Comparison of ENCODE assay signal across 16 cellular contexts in the genomic region with DNA sequence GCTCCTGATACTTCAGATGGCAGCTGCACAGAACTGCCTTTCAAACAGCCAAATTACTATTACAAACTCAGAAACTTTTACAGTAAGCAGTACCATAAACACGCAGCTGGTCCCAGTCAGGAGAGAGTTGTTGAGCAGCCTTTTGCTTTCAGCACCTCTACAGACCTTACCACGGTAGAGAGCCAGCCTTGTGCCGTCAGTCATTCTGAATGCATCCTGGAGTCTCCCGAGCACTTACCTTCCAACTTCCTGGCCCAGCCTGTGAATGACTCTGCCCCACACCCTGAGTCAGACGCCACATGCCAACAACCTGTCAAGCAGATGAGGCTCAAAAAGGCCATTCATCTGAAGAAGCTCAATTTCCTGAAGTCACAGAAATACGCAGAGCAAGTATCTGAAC. TPM values are rescaled to one million over a fixed set of nuclear protein-coding genes. Genes with fewer than 3 reads are reported as not detected.
A peak's percentile ranks its signal among the peaks of the same experiment; 100 is the strongest.
DNase-seq lines count a peak whose midpoint lies in the region; ATAC-seq, FAIRE-seq and TF ChIP-seq lines count a peak whose summit lies in the region.
"Had no signal": no experiment of that assay in that cellular context is flagged by ENCODE, and none has a peak within 500 bp of the region (broad histone marks: within the 10 kb centered on the region; RNA-seq: fewer than 3 reads in every experiment).

No MANE protein-coding gene starts in this region.

- H3K79me2 ChIP-seq in K562 (ENCODE audit: control insufficient read depth, insufficient read depth, low read length), result no peaks in the 10 kb centered on the region

- POLR2A ChIA-PET in K562 (lab: Yijun Ruan, JAX) (no interaction called here), WTC11 (lab: Charles Lee) (no interaction called here)

- in situ Hi-C loops in K562 (cut with MboI), result no loop called here

- H4K20me1 ChIP-seq in K562 (replicated peaks; ENCODE audit: control insufficient read depth, insufficient read depth, low read length), result no peaks in the 10 kb centered on the region

- H2AFZ ChIP-seq in K562 (ENCODE audit: low read depth, low read length), result no peak overlapping the region

- no peaks in the 10 kb centered on the region for H3K27me3 Mint-ChIP-seq in osteocyte (ENCODE audit: unreplicated experiment)
- no peaks in the 10 kb centered on the region for H3K27me3 Mint-ChIP-seq in WTC11 (ENCODE audit: low read depth)
- H3K27me3 Mint-ChIP-seq in T-helper 2 cell treated with Interferon-gamma antibody and Interleukin-4, amounts not matched to agents 5 μg/mL and 100 μg/mL, for 36 hours (ENCODE audit: low read depth), result no peaks in the 10 kb centered on the region

- H3K36me3 Mint-ChIP-seq in osteocyte (ENCODE audit: unreplicated experiment) (peaks cover 10% of the 10 kb centered on the region), WTC11 (peaks cover 14% of the 10 kb centered on the region)
- peaks cover 12% of the 10 kb centered on the region for H3K36me3 Mint-ChIP-seq in T-helper 2 cell treated with Interferon-gamma antibody and Interleukin-4, amounts not matched to agents 5 μg/mL and 100 μg/mL, for 36 hours (ENCODE audit: low read depth)

- no peak overlapping the region for H3K27ac ChIP-seq in K562 (ENCODE audit: extremely low read depth, low read depth, low read length)
- no peak overlapping the region for H3K27ac ChIP-seq in heart left ventricle
- H3K27ac ChIP-seq: BLaER1 treated with 17β-estradiol and CSF1 and Interleukin-3, amounts not matched to agents 10 nM and 100 nM had no signal

- no peak overlapping the region for H3K27ac Mint-ChIP-seq in osteocyte (ENCODE audit: unreplicated experiment)
- no peak overlapping the region for H3K27ac Mint-ChIP-seq in WTC11
- H3K27ac Mint-ChIP-seq in T-helper 2 cell treated with Interferon-gamma antibody and Interleukin-4, amounts not matched to agents 5 μg/mL and 100 μg/mL, for 36 hours, result no peak overlapping the region

- H3K9me1 ChIP-seq in K562 (ENCODE audit: control insufficient read depth, insufficient read depth, low read length), result no peaks in the 10 kb centered on the region

- no peak for ATAC-seq in K562
- peak in 3 of 4 donors; percentile 10 to 55 (median 29) for ATAC-seq in heart left ventricle
- ATAC-seq in WTC11, result no peak

- H3K4me3 ChIP-seq in K562 (no peak overlapping the region), heart left ventricle (no peak overlapping the region)
- H3K4me3 ChIP-seq: BLaER1 treated with 17β-estradiol and CSF1 and Interleukin-3, amounts not matched to agents 10 nM and 100 nM had no signal

- no peak for FAIRE-seq in K562 (lab: Jason Lieb, UNC)

- 64% methylated on average over 6 of the region's 6 CpGs for WGBS in K562 (ENCODE audit: insufficient coverage, low coverage, missing lambda C conversion rate)
- 32 to 48% (median 45%) methylated on average over 6 of the region's 6 CpGs for WGBS in heart left ventricle, 4 donors

- H3K27me3 ChIP-seq in K562 (ENCODE audit: control insufficient read depth in 2 of 2, insufficient read depth in 2 of 2, low read length in 2 of 2) (no peaks in the 10 kb centered on the region), heart left ventricle (no peaks in the 10 kb centered on the region)
- H3K27me3 ChIP-seq: BLaER1 treated with 17β-estradiol and CSF1 and Interleukin-3, amounts not matched to agents 10 nM and 100 nM had no signal

- H3K4me1 Mint-ChIP-seq in osteocyte (ENCODE audit: unreplicated experiment), result no peaks in the 10 kb centered on the region
- no peaks in the 10 kb centered on the region for H3K4me1 Mint-ChIP-seq in WTC11
- no peaks in the 10 kb centered on the region for H3K4me1 Mint-ChIP-seq in T-helper 2 cell treated with Interferon-gamma antibody and Interleukin-4, amounts not matched to agents 5 μg/mL and 100 μg/mL, for 36 hours (ENCODE audit: low read depth)

- TF ChIP-seq CTCF in K562 (IDR thresholded peaks at IDR 0.05 in 2 of 3, conservative IDR thresholded peaks at IDR 0.05 in 1 of 3; ENCODE audit: insufficient read depth in 2 of 3, low read depth in 1 of 3, low read length in 3 of 3) (no peak), heart left ventricle (IDR thresholded peaks at IDR 0.05) (no peak), osteocyte (IDR thresholded peaks at IDR 0.05) (no peak), WTC11 (IDR thresholded peaks at IDR 0.05) (no peak)

- CTCF ChIA-PET in K562 (lab: Yijun Ruan, JAX; ENCODE audit: low intra/inter-chr PET ratio) (no interaction called here), WTC11 (lab: Charles Lee) (no interaction called here)

- no peak overlapping the region for H3K4me3 Mint-ChIP-seq in osteocyte (ENCODE audit: unreplicated experiment)
- no peak overlapping the region for H3K4me3 Mint-ChIP-seq in WTC11
- no peak overlapping the region for H3K4me3 Mint-ChIP-seq in T-helper 2 cell treated with Interferon-gamma antibody and Interleukin-4, amounts not matched to agents 5 μg/mL and 100 μg/mL, for 36 hours

- H3K36me3 ChIP-seq in K562 (ENCODE audit: control insufficient read depth, insufficient read depth, low read length), result peaks cover 21% of the 10 kb centered on the region
- peaks cover 0 to 80% (median 51%) of the 10 kb centered on the region in 9 donors for H3K36me3 ChIP-seq in heart left ventricle

- TF ChIP-seq RAD21 in K562 (CRISPR knock-in tag; conservative IDR thresholded peaks at IDR 0.05 in 1 of 2, IDR thresholded peaks at IDR 0.05 in 1 of 2), result no peak

- H3K9ac ChIP-seq in K562 (ENCODE audit: insufficient read depth in 1 of 2, low read depth in 2 of 2, low read length in 2 of 2), result no peak overlapping the region
- H3K9ac ChIP-seq: BLaER1 treated with 17β-estradiol and CSF1 and Interleukin-3, amounts not matched to agents 10 nM and 100 nM had no signal

- TF ChIP-seq EP300 in K562 (IDR thresholded peaks at IDR 0.05; ENCODE audit: low read length), result no peak

- DNase-seq in activated CD8-positive, alpha-beta memory T cell treated with anti-CD3 and anti-CD28 coated beads, Interleukin-2, amount 50 U/mL, for 48 hours, result peak; percentile 28
- DNase-seq in activated CD8-positive, alpha-beta memory T cell treated with anti-CD3 and anti-CD28 coated beads for 24 hours, result no peak
- DNase-seq in K562 (ENCODE audit: extremely low read depth in 1 of 4, low spot score in 3 of 4) (no peak), heart left ventricle (no peak), osteocyte (ENCODE audit: extremely low spot score, unreplicated experiment) (peak; percentile 46), WTC11 (ENCODE audit: low spot score) (no peak), NCI-H446 treated with DMSO at 0.1 percent for 48 hours (lab: John Stamatoyannopoulos, UW) (no peak)
- no peak for DNase-seq in T-helper 2 cell treated with Interferon-gamma antibody and Interleukin-4, amounts not matched to agents 5 μg/mL and 100 μg/mL, for 36 hours (ENCODE audit: low spot score)
- DNase-seq: 8988T, GOT3, IMR-90, NCI-H1417, NCI-H1930, NCI-H526, RPMI8226 had no signal

- no peak overlapping the region for H3K4me2 ChIP-seq in K562 (ENCODE audit: insufficient read depth, low read length)
- H3K4me2 ChIP-seq: BLaER1 treated with 17β-estradiol and CSF1 and Interleukin-3, amounts not matched to agents 10 nM and 100 nM had no signal

- H3K9me3 Mint-ChIP-seq in osteocyte (ENCODE audit: unreplicated experiment), result no peaks in the 10 kb centered on the region
- no peaks in the 10 kb centered on the region for H3K9me3 Mint-ChIP-seq in WTC11
- H3K9me3 Mint-ChIP-seq in T-helper 2 cell treated with Interferon-gamma antibody and Interleukin-4, amounts not matched to agents 5 μg/mL and 100 μg/mL, for 36 hours, result no peaks in the 10 kb centered on the region

- intact Hi-C loops in K562 (cut with micrococcal nuclease) (no loop called here), heart left ventricle (cut with DNase I) (no loop called here)

- H3K4me1 ChIP-seq in K562 (replicated peaks in 1 of 2; ENCODE audit: control insufficient read depth in 2 of 2, insufficient read depth in 2 of 2, low read length in 2 of 2) (peaks cover 0 to 8% of the 10 kb centered on the region in 2 experiments; a peak in 2 of 5 replicates), heart left ventricle (peaks cover 0 to 8% (median 0%) of the 10 kb centered on the region in 12 donors)

- TF ChIP-seq POLR2A in K562 (conservative IDR thresholded peaks at IDR 0.05), result no peak
- TF ChIP-seq POLR2A in heart left ventricle (IDR thresholded peaks at IDR 0.05), result no peak

- TSS peak; percentile 24 for BruUV-seq in K562 (replicated peaks; lab: Mats Ljungman, UMichigan)

- H3K9me3 ChIP-seq in K562 (replicated peaks; ENCODE audit: control insufficient read depth, insufficient read depth, low read depth, low read length) (no peaks in the 10 kb centered on the region), heart left ventricle (no peaks in the 10 kb centered on the region)
- H3K9me3 ChIP-seq: BLaER1 treated with 17β-estradiol and CSF1 and Interleukin-3, amounts not matched to agents 10 nM and 100 nM had no signal

RNA-seq across cellular contexts. Expression of gene ZBTB49, which starts 12.4 kb away (rescaled TPM):
- total RNA-seq in K562 (2011; cell fraction: chromatin; rRNA removed; ENCODE audit: low replicate concordance), result 11.7 and 15.6 TPM in 2 replicates
- 6.3 and 7.4 TPM in 2 replicates for total RNA-seq in K562 (2011; cell fraction: nucleolus; rRNA removed)
- total RNA-seq in K562 (2011; cell fraction: nucleoplasm; rRNA removed), result 5.8 and 9.2 TPM in 2 replicates
- total RNA-seq in K562 (2014; rRNA removed), result 3.2 and 7.0 TPM in 2 replicates
- total RNA-seq in K562 (2014; rRNA removed; fragmentation: Illumina TruSeq; extraction: Trizol), result 4.2 and 5.6 TPM in 2 replicates
- total RNA-seq in K562 (2015; rRNA removed; fragmentation: Illumina TruSeq; extraction: Trizol), result 3.9 and 4.6 TPM in 2 replicates
- 2.9 and 3.6 TPM in 2 replicates for total RNA-seq in K562 (2021)
- polyA plus RNA-seq in K562 (2011; rRNA removed), result 4.4 and 4.7 TPM in 2 replicates
- polyA plus RNA-seq in K562 (2011; cell fraction: cytosol; rRNA removed), result 2.4 and 2.9 TPM in 2 replicates
- polyA plus RNA-seq in K562 (2011; cell fraction: nucleus; rRNA removed), result 5.0 and 9.3 TPM in 2 replicates
- polyA plus RNA-seq in K562 (2012), result 2.3 TPM in 2 replicates
- 4.2 and 4.4 TPM in 2 replicates for polyA plus RNA-seq in K562 (2014; fragmentation: Illumina TruSeq; extraction: Trizol)
- under 1 TPM; 0.49 to 0.69 TPM for polyA plus RNA-seq in K562 (2014; fragmentation: Nextera tagmentation; extraction: Ambion mirVana)
- polyA plus RNA-seq in K562 (2014; rRNA removed), result 5.6 and 8.0 TPM in 2 replicates
- 7.6 and 8.5 TPM in 2 replicates for polyA minus RNA-seq in K562 (2011; rRNA and poly(A)+ RNA removed)
- 2.4 and 2.8 TPM in 2 replicates for polyA minus RNA-seq in K562 (2011; cell fraction: cytosol; rRNA and poly(A)+ RNA removed)
- polyA minus RNA-seq in K562 (2011; cell fraction: nucleus; rRNA and poly(A)+ RNA removed), result 5.7 and 7.8 TPM in 2 replicates
- total RNA-seq in heart left ventricle, result 1 to 10 TPM; 2.9 to 6.7 (median 4.7) TPM
- 1 to 10 TPM; 1.1 to 2.0 TPM for polyA plus RNA-seq in heart left ventricle
- 3.5 and 6.4 TPM in 2 replicates for total RNA-seq in osteocyte
- total RNA-seq in WTC11 (2021), result 4.4 to 7.4 TPM (median 5.6 TPM) in 3 replicates

RNA-seq across cellular contexts. Expression of gene LYAR, which starts 12.5 kb away (rescaled TPM):
- total RNA-seq in K562 (2011; cell fraction: chromatin; rRNA removed; ENCODE audit: low replicate concordance), result 19.5 and 40.6 TPM in 2 replicates
- total RNA-seq in K562 (2011; cell fraction: nucleolus; rRNA removed), result 12.2 and 14.2 TPM in 2 replicates
- 17.2 and 20.7 TPM in 2 replicates for total RNA-seq in K562 (2011; cell fraction: nucleoplasm; rRNA removed)
- total RNA-seq in K562 (2014; rRNA removed) (121 and 133 TPM in 2 replicates), K562 (2014; rRNA removed; fragmentation: Illumina TruSeq; extraction: Trizol) (154 and 156 TPM in 2 replicates), K562 (2015; rRNA removed; fragmentation: Illumina TruSeq; extraction: Trizol) (165 and 172 TPM in 2 replicates), K562 (2021) (72.9 and 73.4 TPM in 2 replicates), heart left ventricle (10 to 100 TPM in 5 of 9 donors, 1 to 10 TPM in 4; 8.6 to 15.6 (median 12.2) TPM), osteocyte (7.4 and 8.2 TPM in 2 replicates), WTC11 (2021) (32.1 to 36.8 TPM (median 34.1 TPM) in 3 replicates)
- polyA plus RNA-seq in K562 (2011; rRNA removed) (28.9 and 44.5 TPM in 2 replicates), K562 (2014; fragmentation: Illumina TruSeq; extraction: Trizol) (128 and 166 TPM in 2 replicates), K562 (2014; fragmentation: Nextera tagmentation; extraction: Ambion mirVana) (10 to 100 TPM; 28.3 to 28.9 TPM), K562 (2014; rRNA removed) (112 and 127 TPM in 2 replicates), heart left ventricle (10 to 100 TPM; 14.3 to 16.6 TPM)
- polyA plus RNA-seq in K562 (2011; cell fraction: cytosol; rRNA removed), result 5.4 and 10.3 TPM in 2 replicates
- polyA plus RNA-seq in K562 (2011; cell fraction: nucleus; rRNA removed), result 8.3 and 11.1 TPM in 2 replicates
- 48.3 and 109 TPM in 2 replicates for polyA plus RNA-seq in K562 (2012)
- 25.1 and 27.9 TPM in 2 replicates for polyA minus RNA-seq in K562 (2011; rRNA and poly(A)+ RNA removed)
- 10.1 and 12.6 TPM in 2 replicates for polyA minus RNA-seq in K562 (2011; cell fraction: cytosol; rRNA and poly(A)+ RNA removed)
- 10.6 and 19.1 TPM in 2 replicates for polyA minus RNA-seq in K562 (2011; cell fraction: nucleus; rRNA and poly(A)+ RNA removed)

RNA-seq across cellular contexts. Expression of gene TMEM128, which starts 54.4 kb away (rescaled TPM):
- total RNA-seq in K562 (2011; cell fraction: chromatin; rRNA removed; ENCODE audit: low replicate concordance), result 12.5 and 20.9 TPM in 2 replicates
- 14.2 and 15.4 TPM in 2 replicates for total RNA-seq in K562 (2011; cell fraction: nucleolus; rRNA removed)
- 24.1 and 30.4 TPM in 2 replicates for total RNA-seq in K562 (2011; cell fraction: nucleoplasm; rRNA removed)
- 10.0 and 11.1 TPM in 2 replicates for total RNA-seq in K562 (2014; rRNA removed)
- total RNA-seq in K562 (2014; rRNA removed; fragmentation: Illumina TruSeq; extraction: Trizol), result 19.6 and 21.6 TPM in 2 replicates
- 11.5 and 12.0 TPM in 2 replicates for total RNA-seq in K562 (2015; rRNA removed; fragmentation: Illumina TruSeq; extraction: Trizol)
- total RNA-seq in K562 (2021), result 14.8 and 15.3 TPM in 2 replicates
- polyA plus RNA-seq in K562 (2011; rRNA removed), result 32.0 and 40.0 TPM in 2 replicates
- polyA plus RNA-seq in K562 (2011; cell fraction: cytosol; rRNA removed), result 14.0 and 37.2 TPM in 2 replicates
- 6.9 and 11.4 TPM in 2 replicates for polyA plus RNA-seq in K562 (2011; cell fraction: nucleus; rRNA removed)
- 17.0 and 19.0 TPM in 2 replicates for polyA plus RNA-seq in K562 (2012)
- polyA plus RNA-seq in K562 (2014; fragmentation: Illumina TruSeq; extraction: Trizol), result 13.8 and 14.3 TPM in 2 replicates
- polyA plus RNA-seq in K562 (2014; fragmentation: Nextera tagmentation; extraction: Ambion mirVana), result 10 to 100 TPM in 1 of 2 experiments, 1 to 10 TPM in 1; 9.1 to 11.1 TPM
- 23.8 and 29.1 TPM in 2 replicates for polyA plus RNA-seq in K562 (2014; rRNA removed)
- polyA minus RNA-seq in K562 (2011; rRNA and poly(A)+ RNA removed), result 20.5 and 23.5 TPM in 2 replicates
- 6.1 and 6.6 TPM in 2 replicates for polyA minus RNA-seq in K562 (2011; cell fraction: cytosol; rRNA and poly(A)+ RNA removed)
- polyA minus RNA-seq in K562 (2011; cell fraction: nucleus; rRNA and poly(A)+ RNA removed), result 4.7 and 5.9 TPM in 2 replicates
- 10 to 100 TPM in 6 of 9 donors, 1 to 10 TPM in 3; 5.1 to 15.5 (median 12.4) TPM for total RNA-seq in heart left ventricle
- 10 to 100 TPM; 11.3 to 12.2 TPM for polyA plus RNA-seq in heart left ventricle
- total RNA-seq in osteocyte, result 25.7 and 26.8 TPM in 2 replicates
- 21.1 to 26.5 TPM (median 25.4 TPM) in 3 replicates for total RNA-seq in WTC11 (2021)

Comparison
In these comparisons a context has a peak if more than half of its experiments do, and no peak if none do; other contexts are left out.
1. DNase-seq: peak in activated CD8-positive, alpha-beta memory T cell treated with anti-CD3 and anti-CD28 coated beads, Interleukin-2, amount 50 U/mL, for 48 hours (single experiment) and osteocyte (single experiment); none in activated CD8-positive, alpha-beta memory T cell treated with anti-CD3 and anti-CD28 coated beads for 24 hours (single experiment), K562 (0 of 4), heart left ventricle (0 of 5), WTC11 (single experiment), T-helper 2 cell treated with Interferon-gamma antibody and Interleukin-4, amounts not matched to agents 5 μg/mL and 100 μg/mL, for 36 hours (single experiment) and NCI-H446 treated with DMSO at 0.1 percent for 48 hours (single experiment).
2. ATAC-seq: peak in heart left ventricle (3 of 4); none in K562 (single experiment) and WTC11 (single experiment).